In the genomic region with DNA sequence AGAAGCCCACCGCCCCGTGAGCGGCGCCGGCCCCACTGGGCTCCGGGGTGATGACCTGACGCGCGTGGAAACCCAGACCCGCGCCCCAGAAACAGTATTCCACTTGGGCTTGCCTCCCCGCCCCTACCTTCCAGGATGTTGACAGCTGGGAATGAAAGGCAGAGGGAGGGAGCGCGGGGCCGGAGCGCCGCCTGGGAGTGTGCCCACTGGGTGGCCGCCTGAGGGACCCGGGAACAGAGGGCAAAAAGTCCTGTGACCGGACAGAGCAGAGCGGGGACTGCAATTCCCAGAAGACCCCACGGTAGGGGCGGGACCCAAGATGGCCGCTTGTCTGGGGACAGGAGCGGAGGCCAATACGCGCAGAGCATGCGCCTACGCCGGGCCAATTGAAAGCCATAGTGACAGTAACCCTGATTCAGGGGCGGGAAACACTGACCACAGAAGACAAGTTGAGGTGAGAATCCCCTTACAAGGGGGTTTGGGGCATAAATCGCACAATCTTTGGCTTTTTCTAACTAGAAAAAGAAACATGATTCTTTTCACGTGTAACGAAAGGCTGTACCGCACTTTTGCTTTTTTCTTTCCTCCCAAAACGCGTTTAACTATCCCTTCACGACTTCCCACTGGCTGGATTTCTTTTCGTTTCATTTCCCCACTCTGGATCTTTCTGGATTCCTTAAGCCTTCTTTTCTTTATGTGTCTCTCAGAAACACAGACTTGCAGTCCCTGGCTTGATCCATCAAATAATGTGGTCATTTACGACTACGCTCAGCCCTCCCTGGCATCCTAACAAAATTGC, we compare ENCODE assay signal across 1 cellular context.
A peak's percentile ranks its signal among the peaks of the same experiment; 100 is the strongest.
TF ChIP-seq lines count a peak whose summit lies in the region.

A gene (minus strand): TSS at position 279 of the 799 bp plus-strand sequence.

TF ChIP-seq in GM12878, 131 proteins besides CTCF, POLR2A, EP300 and RAD21 (continued from another document and continues in another):
- TF ChIP-seq YY1 (IDR thresholded peaks at IDR 0.05; ENCODE audit: low read depth, low read length) (peak; percentile 100), SMAD5 (IDR thresholded peaks at IDR 0.05; ENCODE audit: low read depth) (no peak), NR2C2 (IDR thresholded peaks at IDR 0.05; ENCODE audit: borderline replicate concordance, control insufficient read depth, insufficient read length, low read depth) (no peak), EZH2 (IDR thresholded peaks at IDR 0.05; ENCODE audit: borderline replicate concordance, control insufficient read depth, low read depth, low read length) (no peak), POLR2AphosphoS5 (IDR thresholded peaks at IDR 0.05; ENCODE audit: low read length) (no peak), HDGF (IDR thresholded peaks at IDR 0.05) (no peak), HDAC2 (IDR thresholded peaks at IDR 0.05) (no peak), SUPT20H (IDR thresholded peaks at IDR 0.05; ENCODE audit: borderline replicate concordance, control insufficient read depth, low read depth, low read length) (no peak), SIX5 (IDR thresholded peaks at IDR 0.05; ENCODE audit: low read depth, low read length, severe bottlenecking) (peak; percentile 85), STAT1 (conservative IDR thresholded peaks at IDR 0.05) (0 out of 2 replicates have a peak, but pooled peaks have one; percentile 43), POU2F2 (IDR thresholded peaks at IDR 0.05; ENCODE audit: borderline replicate concordance, low read depth, low read length) (no peak; the same call in 2 of the 3 replicates), ATF7 (IDR thresholded peaks at IDR 0.05; ENCODE audit: low read depth) (peak; percentile 56; the same call in 1 of the 2 replicates), IKZF1 (conservative IDR thresholded peaks at IDR 0.05) (peak; percentile 88), HDAC6 (IDR thresholded peaks at IDR 0.05; ENCODE audit: unreplicated experiment) (no peak), CBFB (IDR thresholded peaks at IDR 0.05; ENCODE audit: low read depth) (peak; percentile 87; the same call in 1 of the 2 replicates), ZSCAN29 (IDR thresholded peaks at IDR 0.05) (no peak), CEBPB (IDR thresholded peaks at IDR 0.05; ENCODE audit: borderline replicate concordance in 1 of 2, low read depth in 2 of 2, low read length in 2 of 2) (no peak), MYC (IDR thresholded peaks at IDR 0.05; ENCODE audit: insufficient read depth, insufficient read length, insufficient replicate concordance, low read length, severe bottlenecking) (no peak), ASH2L (IDR thresholded peaks at IDR 0.05; ENCODE audit: borderline replicate concordance, low read depth) (no peak), KDM1A (IDR thresholded peaks at IDR 0.05; ENCODE audit: borderline replicate concordance) (no peak), MEF2B (IDR thresholded peaks at IDR 0.05; ENCODE audit: partially characterized antibody, poor library complexity, severe bottlenecking) (peak; percentile 14), MTA2 (IDR thresholded peaks at IDR 0.05; ENCODE audit: low read depth) (no peak; the same call in 1 of the 2 replicates), RB1 (IDR thresholded peaks at IDR 0.05; ENCODE audit: borderline replicate concordance) (peak; percentile 73; the same call in 1 of the 2 replicates), RUNX3 (IDR thresholded peaks at IDR 0.05; ENCODE audit: low read length) (peak; percentile 96), ZNF24 (IDR thresholded peaks at IDR 0.05) (no peak), EGR1 (IDR thresholded peaks at IDR 0.05; ENCODE audit: borderline replicate concordance in 1 of 2, low read depth in 2 of 2, low read length in 2 of 2) (no peak), TCF12 (IDR thresholded peaks at IDR 0.05; ENCODE audit: low read depth, low read length) (no peak), HCFC1 (IDR thresholded peaks at IDR 0.05; ENCODE audit: low read length) (peak; percentile 94), KAT2A (conservative IDR thresholded peaks at IDR 0.05; ENCODE audit: control insufficient read depth, low read depth, low read length) (no peak), IRF4 (IDR thresholded peaks at IDR 0.05; ENCODE audit: low read depth, low read length) (no peak), MXI1 (IDR thresholded peaks at IDR 0.05; ENCODE audit: low read depth, low read length) (no peak; the same call in 1 of the 2 replicates), SMC3 (IDR thresholded peaks at IDR 0.05; ENCODE audit: borderline replicate concordance, low read length) (no peak), CREM (IDR thresholded peaks at IDR 0.05; ENCODE audit: low read depth) (peak; percentile 67), NR2C1 (IDR thresholded peaks at IDR 0.05) (peak; percentile 88), SIN3A (IDR thresholded peaks at IDR 0.05; ENCODE audit: low read depth, low read length) (0 out of 2 replicates have a peak, but pooled peaks have one; percentile 23), NBN (IDR thresholded peaks at IDR 0.05) (peak; percentile 34; the same call in 1 of the 2 replicates), ZNF622 (IDR thresholded peaks at IDR 0.05) (peak; percentile 60), SREBF2 (IDR thresholded peaks at IDR 0.05; ENCODE audit: low read length) (no peak), WRNIP1 (IDR thresholded peaks at IDR 0.05; ENCODE audit: borderline replicate concordance, low read depth, low read length) (no peak), JUNB (IDR thresholded peaks at IDR 0.05) (no peak), RFX5 (IDR thresholded peaks at IDR 0.05; ENCODE audit: low read depth, low read length) (no peak), SMARCA5 (IDR thresholded peaks at IDR 0.05) (no peak), ZNF384 (IDR thresholded peaks at IDR 0.05; ENCODE audit: borderline replicate concordance, low read depth, low read length) (no peak), TBL1XR1 (IDR thresholded peaks at IDR 0.05; ENCODE audit: low read depth, low read length) (no peak), RBBP5 (conservative IDR thresholded peaks at IDR 0.05) (no peak), SUZ12 (IDR thresholded peaks at IDR 0.05; ENCODE audit: unreplicated experiment) (no peak)
- TF ChIP-seq, protein P1, sequence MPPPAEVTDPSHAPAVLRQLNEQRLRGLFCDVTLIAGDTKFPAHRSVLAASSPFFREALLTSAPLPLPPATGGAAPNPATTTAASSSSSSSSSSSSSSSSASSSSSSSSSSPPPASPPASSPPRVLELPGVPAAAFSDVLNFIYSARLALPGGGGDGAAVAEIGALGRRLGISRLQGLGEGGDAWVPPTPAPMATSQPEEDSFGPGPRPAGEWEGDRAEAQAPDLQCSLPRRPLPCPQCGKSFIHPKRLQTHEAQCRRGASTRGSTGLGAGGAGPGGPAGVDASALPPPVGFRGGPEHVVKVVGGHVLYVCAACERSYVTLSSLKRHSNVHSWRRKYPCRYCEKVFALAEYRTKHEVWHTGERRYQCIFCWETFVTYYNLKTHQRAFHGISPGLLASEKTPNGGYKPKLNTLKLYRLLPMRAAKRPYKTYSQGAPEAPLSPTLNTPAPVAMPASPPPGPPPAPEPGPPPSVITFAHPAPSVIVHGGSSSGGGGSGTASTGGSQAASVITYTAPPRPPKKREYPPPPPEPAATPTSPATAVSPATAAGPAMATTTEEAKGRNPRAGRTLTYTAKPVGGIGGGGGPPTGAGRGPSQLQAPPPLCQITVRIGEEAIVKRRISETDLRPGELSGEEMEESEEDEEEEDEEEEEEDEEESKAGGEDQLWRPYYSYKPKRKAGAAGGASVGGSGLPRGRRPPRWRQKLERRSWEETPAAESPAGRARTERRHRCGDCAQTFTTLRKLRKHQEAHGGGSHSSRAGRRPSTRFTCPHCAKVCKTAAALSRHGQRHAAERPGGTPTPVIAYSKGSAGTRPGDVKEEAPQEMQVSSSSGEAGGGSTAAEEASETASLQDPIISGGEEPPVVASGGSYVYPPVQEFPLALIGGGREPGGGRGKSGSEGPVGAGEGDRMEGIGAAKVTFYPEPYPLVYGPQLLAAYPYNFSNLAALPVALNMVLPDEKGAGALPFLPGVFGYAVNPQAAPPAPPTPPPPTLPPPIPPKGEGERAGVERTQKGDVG (CRISPR knock-in tag; IDR thresholded peaks at IDR 0.05): no peak
- TF ChIP-seq, protein P2, sequence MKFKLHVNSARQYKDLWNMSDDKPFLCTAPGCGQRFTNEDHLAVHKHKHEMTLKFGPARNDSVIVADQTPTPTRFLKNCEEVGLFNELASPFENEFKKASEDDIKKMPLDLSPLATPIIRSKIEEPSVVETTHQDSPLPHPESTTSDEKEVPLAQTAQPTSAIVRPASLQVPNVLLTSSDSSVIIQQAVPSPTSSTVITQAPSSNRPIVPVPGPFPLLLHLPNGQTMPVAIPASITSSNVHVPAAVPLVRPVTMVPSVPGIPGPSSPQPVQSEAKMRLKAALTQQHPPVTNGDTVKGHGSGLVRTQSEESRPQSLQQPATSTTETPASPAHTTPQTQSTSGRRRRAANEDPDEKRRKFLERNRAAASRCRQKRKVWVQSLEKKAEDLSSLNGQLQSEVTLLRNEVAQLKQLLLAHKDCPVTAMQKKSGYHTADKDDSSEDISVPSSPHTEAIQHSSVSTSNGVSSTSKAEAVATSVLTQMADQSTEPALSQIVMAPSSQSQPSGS (IDR thresholded peaks at IDR 0.05; ENCODE audit: low read length): no peak
- TF ChIP-seq, protein P3, sequence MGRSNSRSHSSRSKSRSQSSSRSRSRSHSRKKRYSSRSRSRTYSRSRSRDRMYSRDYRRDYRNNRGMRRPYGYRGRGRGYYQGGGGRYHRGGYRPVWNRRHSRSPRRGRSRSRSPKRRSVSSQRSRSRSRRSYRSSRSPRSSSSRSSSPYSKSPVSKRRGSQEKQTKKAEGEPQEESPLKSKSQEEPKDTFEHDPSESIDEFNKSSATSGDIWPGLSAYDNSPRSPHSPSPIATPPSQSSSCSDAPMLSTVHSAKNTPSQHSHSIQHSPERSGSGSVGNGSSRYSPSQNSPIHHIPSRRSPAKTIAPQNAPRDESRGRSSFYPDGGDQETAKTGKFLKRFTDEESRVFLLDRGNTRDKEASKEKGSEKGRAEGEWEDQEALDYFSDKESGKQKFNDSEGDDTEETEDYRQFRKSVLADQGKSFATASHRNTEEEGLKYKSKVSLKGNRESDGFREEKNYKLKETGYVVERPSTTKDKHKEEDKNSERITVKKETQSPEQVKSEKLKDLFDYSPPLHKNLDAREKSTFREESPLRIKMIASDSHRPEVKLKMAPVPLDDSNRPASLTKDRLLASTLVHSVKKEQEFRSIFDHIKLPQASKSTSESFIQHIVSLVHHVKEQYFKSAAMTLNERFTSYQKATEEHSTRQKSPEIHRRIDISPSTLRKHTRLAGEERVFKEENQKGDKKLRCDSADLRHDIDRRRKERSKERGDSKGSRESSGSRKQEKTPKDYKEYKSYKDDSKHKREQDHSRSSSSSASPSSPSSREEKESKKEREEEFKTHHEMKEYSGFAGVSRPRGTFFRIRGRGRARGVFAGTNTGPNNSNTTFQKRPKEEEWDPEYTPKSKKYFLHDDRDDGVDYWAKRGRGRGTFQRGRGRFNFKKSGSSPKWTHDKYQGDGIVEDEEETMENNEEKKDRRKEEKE (IDR thresholded peaks at IDR 0.05): no peak
- TF ChIP-seq, protein P4, sequence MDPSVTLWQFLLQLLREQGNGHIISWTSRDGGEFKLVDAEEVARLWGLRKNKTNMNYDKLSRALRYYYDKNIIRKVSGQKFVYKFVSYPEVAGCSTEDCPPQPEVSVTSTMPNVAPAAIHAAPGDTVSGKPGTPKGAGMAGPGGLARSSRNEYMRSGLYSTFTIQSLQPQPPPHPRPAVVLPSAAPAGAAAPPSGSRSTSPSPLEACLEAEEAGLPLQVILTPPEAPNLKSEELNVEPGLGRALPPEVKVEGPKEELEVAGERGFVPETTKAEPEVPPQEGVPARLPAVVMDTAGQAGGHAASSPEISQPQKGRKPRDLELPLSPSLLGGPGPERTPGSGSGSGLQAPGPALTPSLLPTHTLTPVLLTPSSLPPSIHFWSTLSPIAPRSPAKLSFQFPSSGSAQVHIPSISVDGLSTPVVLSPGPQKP (IDR thresholded peaks at IDR 0.05; ENCODE audit: low read depth, low read length): no peak
- TF ChIP-seq, protein P5, sequence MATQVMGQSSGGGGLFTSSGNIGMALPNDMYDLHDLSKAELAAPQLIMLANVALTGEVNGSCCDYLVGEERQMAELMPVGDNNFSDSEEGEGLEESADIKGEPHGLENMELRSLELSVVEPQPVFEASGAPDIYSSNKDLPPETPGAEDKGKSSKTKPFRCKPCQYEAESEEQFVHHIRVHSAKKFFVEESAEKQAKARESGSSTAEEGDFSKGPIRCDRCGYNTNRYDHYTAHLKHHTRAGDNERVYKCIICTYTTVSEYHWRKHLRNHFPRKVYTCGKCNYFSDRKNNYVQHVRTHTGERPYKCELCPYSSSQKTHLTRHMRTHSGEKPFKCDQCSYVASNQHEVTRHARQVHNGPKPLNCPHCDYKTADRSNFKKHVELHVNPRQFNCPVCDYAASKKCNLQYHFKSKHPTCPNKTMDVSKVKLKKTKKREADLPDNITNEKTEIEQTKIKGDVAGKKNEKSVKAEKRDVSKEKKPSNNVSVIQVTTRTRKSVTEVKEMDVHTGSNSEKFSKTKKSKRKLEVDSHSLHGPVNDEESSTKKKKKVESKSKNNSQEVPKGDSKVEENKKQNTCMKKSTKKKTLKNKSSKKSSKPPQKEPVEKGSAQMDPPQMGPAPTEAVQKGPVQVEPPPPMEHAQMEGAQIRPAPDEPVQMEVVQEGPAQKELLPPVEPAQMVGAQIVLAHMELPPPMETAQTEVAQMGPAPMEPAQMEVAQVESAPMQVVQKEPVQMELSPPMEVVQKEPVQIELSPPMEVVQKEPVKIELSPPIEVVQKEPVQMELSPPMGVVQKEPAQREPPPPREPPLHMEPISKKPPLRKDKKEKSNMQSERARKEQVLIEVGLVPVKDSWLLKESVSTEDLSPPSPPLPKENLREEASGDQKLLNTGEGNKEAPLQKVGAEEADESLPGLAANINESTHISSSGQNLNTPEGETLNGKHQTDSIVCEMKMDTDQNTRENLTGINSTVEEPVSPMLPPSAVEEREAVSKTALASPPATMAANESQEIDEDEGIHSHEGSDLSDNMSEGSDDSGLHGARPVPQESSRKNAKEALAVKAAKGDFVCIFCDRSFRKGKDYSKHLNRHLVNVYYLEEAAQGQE (IDR thresholded peaks at IDR 0.05; ENCODE audit: low read depth, low read length): no peak
- TF ChIP-seq, protein P6, sequence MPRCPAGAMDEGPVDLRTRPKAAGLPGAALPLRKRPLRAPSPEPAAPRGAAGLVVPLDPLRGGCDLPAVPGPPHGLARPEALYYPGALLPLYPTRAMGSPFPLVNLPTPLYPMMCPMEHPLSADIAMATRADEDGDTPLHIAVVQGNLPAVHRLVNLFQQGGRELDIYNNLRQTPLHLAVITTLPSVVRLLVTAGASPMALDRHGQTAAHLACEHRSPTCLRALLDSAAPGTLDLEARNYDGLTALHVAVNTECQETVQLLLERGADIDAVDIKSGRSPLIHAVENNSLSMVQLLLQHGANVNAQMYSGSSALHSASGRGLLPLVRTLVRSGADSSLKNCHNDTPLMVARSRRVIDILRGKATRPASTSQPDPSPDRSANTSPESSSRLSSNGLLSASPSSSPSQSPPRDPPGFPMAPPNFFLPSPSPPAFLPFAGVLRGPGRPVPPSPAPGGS (IDR thresholded peaks at IDR 0.05; ENCODE audit: borderline replicate concordance, insufficient read depth, low read depth, low read length, poor library complexity, severe bottlenecking): no peak
- TF ChIP-seq, protein P7, sequence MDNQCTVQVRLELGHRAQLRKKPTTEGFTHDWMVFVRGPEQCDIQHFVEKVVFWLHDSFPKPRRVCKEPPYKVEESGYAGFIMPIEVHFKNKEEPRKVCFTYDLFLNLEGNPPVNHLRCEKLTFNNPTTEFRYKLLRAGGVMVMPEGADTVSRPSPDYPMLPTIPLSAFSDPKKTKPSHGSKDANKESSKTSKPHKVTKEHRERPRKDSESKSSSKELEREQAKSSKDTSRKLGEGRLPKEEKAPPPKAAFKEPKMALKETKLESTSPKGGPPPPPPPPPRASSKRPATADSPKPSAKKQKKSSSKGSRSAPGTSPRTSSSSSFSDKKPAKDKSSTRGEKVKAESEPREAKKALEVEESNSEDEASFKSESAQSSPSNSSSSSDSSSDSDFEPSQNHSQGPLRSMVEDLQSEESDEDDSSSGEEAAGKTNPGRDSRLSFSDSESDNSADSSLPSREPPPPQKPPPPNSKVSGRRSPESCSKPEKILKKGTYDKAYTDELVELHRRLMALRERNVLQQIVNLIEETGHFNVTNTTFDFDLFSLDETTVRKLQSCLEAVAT (IDR thresholded peaks at IDR 0.05): 0 out of 2 replicates have a peak, but pooled peaks have one; percentile 37
